ENCODE assay signal across 25 cellular contexts in genomic region chr19:46182476-46182875, GRCh38. TPM values are rescaled to one million over a fixed set of nuclear protein-coding genes. Genes with fewer than 3 reads are reported as not detected.
DNase-seq lines count a peak whose midpoint lies in the region; ATAC-seq, FAIRE-seq and TF ChIP-seq lines count a peak whose summit lies in the region.
"Had no signal": no experiment of that assay in that cellular context is flagged by ENCODE, and none has a peak within 500 bp of the region (broad histone marks: within the 10 kb centered on the region; RNA-seq: fewer than 3 reads in every experiment).

No MANE protein-coding gene starts in this region.

- H3K27me3 Mint-ChIP-seq in CD14-positive monocyte (ENCODE audit: low read depth in 3 of 3) = peaks cover 8 to 22% (median 19%) of the 10 kb centered on the region in 3 donors

- DNase-seq in A549 (ENCODE audit: low read depth in 1 of 2, low spot score in 1 of 2) (no peak), CD14-positive monocyte (ENCODE audit: low spot score) (no peak), foreskin keratinocyte (no peak), GM19238 (ENCODE audit: insufficient read length, low spot score) (no peak), amniotic stem cell (lab: John Stamatoyannopoulos, UW) (no peak), NCI-H82 (lab: John Stamatoyannopoulos, UW) (no peak)
- DNase-seq: BE2C, Calu3, HFFc6, NCI-H1048, NCI-H1417, NCI-H1694, NCI-H2029 treated with DMSO at 0.1 percent for 48 hours, NCI-H2227 treated with DMSO at 0.1 percent for 48 hours, NCI-H526 treated with DMSO at 0.1 percent for 48 hours, SIG-M5 had no signal

- peaks cover 34% of the 10 kb centered on the region for H3K4me1 ChIP-seq in A549
- peaks cover 24% of the 10 kb centered on the region for H3K4me1 ChIP-seq in foreskin keratinocyte
- H3K4me1 ChIP-seq: BE2C, HAP-1 had no signal

- intact Hi-C loops in CD14-positive monocyte (cut with micrococcal nuclease) = loop anchor here in 1 of 2 donors (10.0 kb wide), 1 partner anchor 108 kb away; no protein-coding TSS in a partner anchor

- ATAC-seq in A549 = no peak
- ATAC-seq in foreskin keratinocyte = no peak
- ATAC-seq: GM23338, Panc1 had no signal

- no peak for TF ChIP-seq POLR2A in A549 (IDR thresholded peaks at IDR 0.05; ENCODE audit: low read length)

- no peak for TF ChIP-seq CTCF in A549 (IDR thresholded peaks at IDR 0.05)
- no peak for TF ChIP-seq CTCF in CD14-positive monocyte (IDR thresholded peaks at IDR 0.05)
- TF ChIP-seq CTCF in VCaP (conservative IDR thresholded peaks at IDR 0.05) = no peak
- TF ChIP-seq CTCF in foreskin keratinocyte (conservative IDR thresholded peaks at IDR 0.05) = no peak

- POLR2A ChIA-PET in A549 (lab: Yijun Ruan, JAX) = no interaction called here

- H3K9me3 Mint-ChIP-seq in CD14-positive monocyte = peaks cover 0 to 3% (median 0%) of the 10 kb centered on the region in 7 donors
- H3K9me3 Mint-ChIP-seq: HFFc6 had no signal

- 81% methylated on average over 8 of the region's 8 CpGs for WGBS in A549 (ENCODE audit: missing lambda C conversion rate)

- CTCF ChIA-PET in A549 (lab: Yijun Ruan, JAX) = interaction anchor here (0.6 to 5.3 kb wide), 5 partner anchors 9 to 154 kb away, joined by 3 to 38 read pairs (median 4); no protein-coding TSS in a partner anchor

- H3K4me3 ChIP-seq in A549 = no peak overlapping the region
- H3K4me3 ChIP-seq: GM23338, HAP-1, SK-N-MC had no signal

- no peaks in the 10 kb centered on the region for H3K36me3 Mint-ChIP-seq in CD14-positive monocyte

- no peaks in the 10 kb centered on the region for H3K27me3 ChIP-seq in foreskin keratinocyte

- peak overlapping the region in 1 of 2 donors; percentile 57 for H3K4me3 Mint-ChIP-seq in CD14-positive monocyte
- H3K4me3 Mint-ChIP-seq: GM23338 had no signal

- peak overlapping the region in 4 of 7 donors; percentile 15 to 37 (median 28) for H3K27ac Mint-ChIP-seq in CD14-positive monocyte
- H3K27ac Mint-ChIP-seq: GM23338 had no signal

- peak overlapping the region in 1 of 2 experiments; percentile 58; a peak in 2 of 6 replicates for H3K27ac ChIP-seq in A549
- H3K27ac ChIP-seq in VCaP = peak overlapping the region; percentile 39
- H3K27ac ChIP-seq in foreskin keratinocyte = peak overlapping the region; percentile 98
- H3K27ac ChIP-seq: KMS-11, SK-N-MC had no signal

- no peak for TF ChIP-seq RAD21 in A549 (conservative IDR thresholded peaks at IDR 0.05 in 1 of 2, IDR thresholded peaks at IDR 0.05 in 1 of 2)

- no peak for TF ChIP-seq EP300 in A549 (IDR thresholded peaks at IDR 0.05)

- H3K9me3 ChIP-seq in A549 = no peaks in the 10 kb centered on the region
- H3K9me3 ChIP-seq: BE2C, HAP-1 had no signal

- H3K4me1 Mint-ChIP-seq in CD14-positive monocyte = peaks cover 26% of the 10 kb centered on the region
- H3K4me1 Mint-ChIP-seq: GM23338 had no signal

- peak; percentile 23 for FAIRE-seq in A549 (lab: Jason Lieb, UNC)
- FAIRE-seq: GM18507, HTR-8/SVneo had no signal

- H3K4me2 ChIP-seq in A549 = no peak overlapping the region
- H3K4me2 ChIP-seq: GM23338, KMS-11 had no signal

TF ChIP-seq in A549, 52 proteins besides CTCF, POLR2A, EP300 and RAD21:
- TF ChIP-seq BCL3 (IDR thresholded peaks at IDR 0.05) (no peak), NFE2L2 (conservative IDR thresholded peaks at IDR 0.05; ENCODE audit: low read length) (no peak), CHD4 (IDR thresholded peaks at IDR 0.05; ENCODE audit: borderline replicate concordance) (no peak), TP53 (CRISPR knock-in tag; IDR thresholded peaks at IDR 0.05) (no peak), RCOR1 (IDR thresholded peaks at IDR 0.05; ENCODE audit: low read depth, low read length) (no peak), CEBPB (IDR thresholded peaks at IDR 0.05) (no peak)

RNA-seq across cellular contexts. Expression of gene IGFL2, which starts 34.4 kb away (rescaled TPM):
- 0.78 and 1.9 TPM in 2 replicates for polyA plus RNA-seq in A549 (2011; rRNA removed)
- 0.70 and 0.75 TPM in 2 replicates for polyA plus RNA-seq in A549 (2012; cell fraction: cytosol; rRNA removed)
- 0.42 and 0.68 TPM in 2 replicates for polyA plus RNA-seq in A549 (2012; cell fraction: nucleus; rRNA removed)
- polyA plus RNA-seq in A549 (2017; fragmentation: RNase III; extraction: RNeasy Plus Mini Kit Qiagen cat#74134 plus additional on column Dnase treatment) = 0.21 to 1.4 TPM (median 1.1 TPM) in 3 replicates
- polyA minus RNA-seq in A549 (2011; rRNA and poly(A)+ RNA removed) = 0.63 and 1.2 TPM in 2 replicates
- polyA plus RNA-seq in CD14-positive monocyte = not detected
- 0.39 and 0.65 TPM in 2 replicates for total RNA-seq in foreskin keratinocyte
- 0.30 and 0.81 TPM in 2 replicates for polyA plus RNA-seq in foreskin keratinocyte
- total RNA-seq: Calu3, GM23338, HFFc6, NCI-H460 had no signal
- polyA plus RNA-seq: GM23338 had no signal

RNA-seq across cellular contexts. Expression of gene IGFL1, which starts 47.1 kb away (rescaled TPM):
- polyA plus RNA-seq in A549 (2011; rRNA removed) (0.70 and 0.88 TPM in 2 replicates), A549 (2017; fragmentation: RNase III; extraction: RNeasy Plus Mini Kit Qiagen cat#74134 plus additional on column Dnase treatment) (1.0 to 1.9 TPM (median 1.1 TPM) in 3 replicates), CD14-positive monocyte (not detected), foreskin keratinocyte (0.52 and 1.6 TPM in 2 replicates)
- 0.97 and 0.98 TPM in 2 replicates for polyA plus RNA-seq in A549 (2012; cell fraction: cytosol; rRNA removed)
- polyA plus RNA-seq in A549 (2012; cell fraction: nucleus; rRNA removed) = 1.4 TPM in 2 replicates
- polyA minus RNA-seq in A549 (2011; rRNA and poly(A)+ RNA removed) = 0.88 and 1.6 TPM in 2 replicates
- total RNA-seq in foreskin keratinocyte = 0.71 and 0.75 TPM in 2 replicates
- total RNA-seq: Calu3, GM23338, HFFc6, NCI-H460 had no signal
- polyA plus RNA-seq: GM23338 had no signal

RNA-seq across cellular contexts. Expression of gene IGFL3, which starts 58.0 kb away (rescaled TPM):
- polyA plus RNA-seq in A549 (2011; rRNA removed) (0.16 TPM in 1 of 2 replicates, not detected in the other), A549 (2017; fragmentation: RNase III; extraction: RNeasy Plus Mini Kit Qiagen cat#74134 plus additional on column Dnase treatment) (0.44 to 1.1 TPM (median 0.66 TPM) in 3 replicates), CD14-positive monocyte (not detected), foreskin keratinocyte (3.0 and 7.9 TPM in 2 replicates)
- polyA plus RNA-seq in A549 (2012; cell fraction: cytosol; rRNA removed) = 0.07 and 0.18 TPM in 2 replicates
- polyA plus RNA-seq in A549 (2012; cell fraction: nucleus; rRNA removed) = 0.08 TPM in 1 of 2 replicates, not detected in the other
- polyA minus RNA-seq in A549 (2011; rRNA and poly(A)+ RNA removed) = not detected in 2 replicates
- total RNA-seq in foreskin keratinocyte = 2.3 and 5.2 TPM in 2 replicates
- total RNA-seq: Calu3, GM23338, HFFc6, NCI-H460 had no signal
- polyA plus RNA-seq: GM23338 had no signal
